In the genomic region with DNA sequence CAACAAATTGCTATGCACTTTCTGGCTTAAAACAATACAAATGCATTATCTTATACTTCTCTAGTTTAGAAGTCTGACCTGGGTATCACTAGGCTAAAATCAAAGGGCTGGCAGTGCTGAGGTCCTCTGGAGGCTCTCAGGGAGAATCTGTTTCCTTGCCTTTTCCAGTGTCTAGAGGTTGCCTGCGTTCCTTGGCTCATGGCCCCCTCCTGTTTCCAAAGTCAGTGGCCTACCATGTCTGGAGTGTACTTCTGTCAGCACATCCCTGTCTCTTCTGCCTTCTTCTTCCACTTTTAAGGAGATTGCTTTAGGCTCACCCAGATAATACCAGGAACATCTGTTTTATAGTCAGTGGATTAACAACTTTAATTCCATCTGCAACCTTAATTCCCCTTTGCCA, we compare ENCODE assay signal across 24 cellular contexts.
"Had no signal": no experiment of that assay in that cellular context is flagged by ENCODE, and none has a peak within 500 bp of the region (broad histone marks: within the 10 kb centered on the region; RNA-seq: fewer than 3 reads in every experiment).

No MANE protein-coding gene starts in this region.

- FAIRE-seq: RCC 7860 had no signal

- H3K4me3 ChIP-seq: ascending aorta had no signal

- H3K27me3 Mint-ChIP-seq: activated naive CD8-positive, alpha-beta T cell treated with anti-CD3 and anti-CD28 coated beads, Interleukin-2, amount 50 U/mL, for 24 hours; brain; central memory CD8-positive, alpha-beta T cell had no signal

- H3K4me3 Mint-ChIP-seq: activated naive CD8-positive, alpha-beta T cell treated with anti-CD3 and anti-CD28 coated beads, Interleukin-2, amount 50 U/mL, for 24 hours; activated T-cell treated with anti-CD3 and anti-CD28 coated beads, Interleukin-2, amount 50 U/mL, for 4 hours; central memory CD8-positive, alpha-beta T cell; T-helper 1 cell treated with Interleukin-12 subunit alpha and Interleukin-12 subunit beta and Interleukin-4 antibody, amounts not matched to agents 30 μg/mL and 1 μg/mL, for 36 hours; WTC11 had no signal

- ATAC-seq: activated T-cell treated with anti-CD3 and anti-CD28 coated beads, Interleukin-2, amount 50 U/mL, for 4 hours; WTC11 had no signal

- H3K27me3 ChIP-seq: ascending aorta had no signal

- H3K27ac Mint-ChIP-seq: activated naive CD4-positive, alpha-beta T cell treated with anti-CD3 and anti-CD28 coated beads, Interleukin-2, amount 50 U/mL, for 72 hours; T-helper 1 cell treated with Interleukin-12 subunit alpha and Interleukin-12 subunit beta and Interleukin-4 antibody, amounts not matched to agents 30 μg/mL and 1 μg/mL, for 36 hours; WTC11 had no signal

- DNase-seq: activated CD4-positive, alpha-beta T cell treated with anti-CD3 and anti-CD28 coated beads for 48 hours; activated CD4-positive, alpha-beta T cell treated with anti-CD3 and anti-CD28 coated beads, Interleukin-2, amount 50 U/mL, for 48 hours; activated CD4-positive, CD25-positive, alpha-beta regulatory T cell treated with anti-CD3 and anti-CD28 coated beads, Interleukin-2, amount 50 U/mL, for 72 hours; activated CD8-positive, alpha-beta memory T cell treated with anti-CD3 and anti-CD28 coated beads for 24 hours; activated effector memory CD4-positive, alpha-beta T cell treated with anti-CD3 and anti-CD28 coated beads, Interleukin-2, amount 50 U/mL, for 16 hours; activated naive CD4-positive, alpha-beta T cell treated with Interleukin-2 at 50 U/mL for 16 hours; activated naive CD8-positive, alpha-beta T cell treated with anti-CD3 and anti-CD28 coated beads, Interleukin-2, amount 50 U/mL, for 24 hours; activated T-cell treated with anti-CD3 and anti-CD28 coated beads, Interleukin-2, amount 50 U/mL, for 4 hours; amniotic stem cell; NCI-H1092; NCI-H1417 treated with DMSO at 0.1 percent for 48 hours; NCI-H1694; NCI-H2107; NCI-H2171 treated with DMSO at 0.1 percent for 48 hours; NCI-H226; PC-3; SHP77 treated with DMSO at 0.1 percent for 48 hours had no signal

- H3K36me3 ChIP-seq: ascending aorta had no signal
